In genomic region chr9:32442433-32442832, GRCh38 we compare ENCODE assay signal across 20 cellular contexts.
"Had no signal": no experiment of that assay in that cellular context is flagged by ENCODE, and none has a peak within 500 bp of the region (broad histone marks: within the 10 kb centered on the region; RNA-seq: fewer than 3 reads in every experiment).

No MANE protein-coding gene starts in this region.

- FAIRE-seq: endometrium, frontal cortex, keratinocyte, TTC549 had no signal

- H3K9me3 Mint-ChIP-seq: activated T-helper 17 cell treated with anti-CD3 and anti-CD28 coated beads, Interleukin-2, amount 50 U/mL, for 72 hours; natural killer cell treated with Interleukin-12 subunit alpha and Interleukin-12 subunit beta and Interleukin-15 and Interleukin-18, amount 100 ng/mL, for 72 hours had no signal

- ATAC-seq: activated CD4-positive, alpha-beta T cell treated with anti-CD3 and anti-CD28 coated beads for 36 hours; activated T-helper 17 cell treated with anti-CD3 and anti-CD28 coated beads, Interleukin-2, amount 50 U/mL, for 72 hours; lower lobe of right lung; natural killer cell treated with Interleukin-12 subunit alpha and Interleukin-12 subunit beta and Interleukin-15 and Interleukin-18, amount 100 ng/mL, for 72 hours; sciatic nerve; stimulated activated effector memory CD8-positive, alpha-beta T cell treated with anti-CD3 and anti-CD28 coated beads, Interleukin-12 subunit alpha, Interleukin-12 subunit beta, amount 100 ng/mL, for 72 hours had no signal

- H3K27ac Mint-ChIP-seq: activated CD4-positive, alpha-beta T cell treated with anti-CD3 and anti-CD28 coated beads for 36 hours; activated T-helper 17 cell treated with anti-CD3 and anti-CD28 coated beads, Interleukin-2, amount 50 U/mL, for 72 hours; natural killer cell treated with Interleukin-12 subunit alpha and Interleukin-12 subunit beta and Interleukin-15 and Interleukin-18, amount 100 ng/mL, for 72 hours had no signal

- H3K27me3 Mint-ChIP-seq: activated CD4-positive, alpha-beta T cell treated with anti-CD3 and anti-CD28 coated beads for 36 hours; activated T-helper 17 cell treated with anti-CD3 and anti-CD28 coated beads, Interleukin-2, amount 50 U/mL, for 72 hours; natural killer cell treated with Interleukin-12 subunit alpha and Interleukin-12 subunit beta and Interleukin-15 and Interleukin-18, amount 100 ng/mL, for 72 hours had no signal

- DNase-seq: activated CD4-positive, alpha-beta T cell treated with anti-CD3 and anti-CD28 coated beads for 36 hours; activated CD4-positive, alpha-beta T cell treated with anti-CD3 and anti-CD28 coated beads, Interleukin-2, amount 50 U/mL, for 48 hours; activated naive CD4-positive, alpha-beta T cell; activated T-cell treated with anti-CD3 and anti-CD28 coated beads for 4 hours; aorta; cortex of kidney; erythroblast; lower lobe of right lung; stimulated activated CD4-positive, alpha-beta T cell treated with anti-CD3 and anti-CD28 coated beads, Interleukin-4, amount 100 ng/mL, for 1 hour; upper lobe of left lung had no signal

- H3K27ac ChIP-seq: lower lobe of right lung, parathyroid adenoma, thoracic aorta, upper lobe of left lung had no signal

- H3K4me3 Mint-ChIP-seq: activated CD4-positive, alpha-beta T cell treated with anti-CD3 and anti-CD28 coated beads for 36 hours; activated T-helper 17 cell treated with anti-CD3 and anti-CD28 coated beads, Interleukin-2, amount 50 U/mL, for 72 hours; natural killer cell treated with Interleukin-12 subunit alpha and Interleukin-12 subunit beta and Interleukin-15 and Interleukin-18, amount 100 ng/mL, for 72 hours; stimulated activated effector memory CD8-positive, alpha-beta T cell treated with anti-CD3 and anti-CD28 coated beads, Interleukin-12 subunit alpha, Interleukin-12 subunit beta, amount 100 ng/mL, for 72 hours had no signal

- H3K4me1 Mint-ChIP-seq: activated CD4-positive, alpha-beta T cell treated with anti-CD3 and anti-CD28 coated beads for 36 hours; activated T-helper 17 cell treated with anti-CD3 and anti-CD28 coated beads, Interleukin-2, amount 50 U/mL, for 72 hours; stimulated activated effector memory CD8-positive, alpha-beta T cell treated with anti-CD3 and anti-CD28 coated beads, Interleukin-12 subunit alpha, Interleukin-12 subunit beta, amount 100 ng/mL, for 72 hours had no signal
